In the genomic region with DNA sequence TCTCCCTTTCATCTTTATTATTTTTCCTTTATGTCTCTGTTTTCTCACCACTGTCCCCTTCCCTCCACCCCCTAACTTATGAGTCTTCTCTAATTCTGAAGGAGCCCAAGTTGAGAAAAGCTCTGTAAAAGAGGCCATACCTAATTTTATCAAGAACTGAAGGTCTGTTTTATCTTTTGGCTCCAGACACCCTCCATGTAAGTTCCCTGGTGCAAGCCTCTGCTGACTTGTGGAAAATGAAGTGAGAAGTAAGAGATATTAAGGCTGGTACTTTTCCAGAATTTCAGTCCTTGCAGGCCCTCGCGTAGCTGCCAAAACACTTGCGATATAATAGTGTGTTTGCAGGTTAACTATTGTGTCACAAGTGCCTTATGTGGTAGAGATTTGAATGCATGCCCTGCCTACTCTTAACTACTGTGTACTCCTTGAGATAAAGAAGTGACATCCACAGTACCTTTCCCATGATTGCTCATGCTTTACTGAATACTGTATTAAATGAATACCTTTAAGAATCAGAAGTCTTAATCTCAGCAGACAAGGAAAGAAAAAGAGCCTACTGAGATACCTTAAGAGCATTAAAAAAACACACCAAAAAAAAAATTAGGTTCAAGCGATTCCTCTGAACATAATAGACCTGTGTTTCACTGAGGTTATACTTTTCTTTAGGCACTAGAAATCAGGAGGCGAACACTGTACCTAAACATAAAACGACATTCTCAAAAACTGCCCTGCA, we compare ENCODE assay signal across 13 cellular contexts.
DNase-seq lines count a peak whose midpoint lies in the region; ATAC-seq and TF ChIP-seq lines count a peak whose summit lies in the region.
"Had no signal": no experiment of that assay in that cellular context is flagged by ENCODE, and none has a peak within 500 bp of the region (broad histone marks: within the 10 kb centered on the region; RNA-seq: fewer than 3 reads in every experiment).

No MANE protein-coding gene starts in this region.

- DNase-seq in GM12864 (ENCODE audit: low read depth): no peak
- DNase-seq in NB4 (ENCODE audit: low read depth): no peak
- DNase-seq in dorsolateral prefrontal cortex: no peak
- no peak for DNase-seq in neural progenitor cell (ENCODE audit: low spot score)
- no peak for DNase-seq in HuH-7 (ENCODE audit: low spot score)
- DNase-seq in NCI-H2227 treated with DMSO at 0.1 percent for 48 hours (lab: John Stamatoyannopoulos, UW): no peak
- DNase-seq: adrenal gland; GF-D8; stimulated activated CD4-positive, alpha-beta T cell treated with anti-CD3 and anti-CD28 coated beads, Interleukin-4, amount 100 ng/mL, for 4 hours; upper lobe of left lung; WERI-Rb-1 had no signal

- TF ChIP-seq CTCF in GM12864 (IDR thresholded peaks at IDR 0.05; ENCODE audit: low read depth, low read length, missing control alignments) (no peak), NB4 (IDR thresholded peaks at IDR 0.05; ENCODE audit: low read depth, low read length) (no peak), dorsolateral prefrontal cortex (IDR thresholded peaks at IDR 0.05 in 54 of 56, conservative IDR thresholded peaks at IDR 0.05 in 2 of 56; ENCODE audit: low read depth in 1 of 56, partially characterized antibody in 56 of 56) (no peak), neural progenitor cell (IDR thresholded peaks at IDR 0.05) (no peak)

- H3K9me3 ChIP-seq in neural progenitor cell (ENCODE audit: low read depth): no peaks in the 10 kb centered on the region
- H3K9me3 ChIP-seq: adrenal gland, upper lobe of left lung had no signal

- H3K9ac ChIP-seq in neural progenitor cell: no peak overlapping the region

- peaks cover 4% of the 10 kb centered on the region for H3K9me3 Mint-ChIP-seq in neural progenitor cell

- H3K4me3 ChIP-seq in GM12864 (ENCODE audit: low read depth, low read length) (peak overlapping the region; percentile 57), NB4 (ENCODE audit: low read depth, low read length) (peak overlapping the region; percentile 72), dorsolateral prefrontal cortex (peak overlapping the region in 37 of 59 donors; percentile 0 to 64 (median 45)), neural progenitor cell (peak overlapping the region; percentile 72)

- peaks cover 10% of the 10 kb centered on the region for H3K27me3 Mint-ChIP-seq in neural progenitor cell (ENCODE audit: insufficient read depth, low read depth)

- H3K4me1 Mint-ChIP-seq in neural progenitor cell: peaks cover 9% of the 10 kb centered on the region

- no peak overlapping the region for H3K27ac Mint-ChIP-seq in neural progenitor cell

- H3K4me2 ChIP-seq in neural progenitor cell: peak overlapping the region; percentile 86

- H3K79me2 ChIP-seq in neural progenitor cell (ENCODE audit: low read depth): no peaks in the 10 kb centered on the region

- H3K27ac ChIP-seq in dorsolateral prefrontal cortex: no peak overlapping the region
- H3K27ac ChIP-seq in neural progenitor cell: no peak overlapping the region
- H3K27ac ChIP-seq: adrenal gland, upper lobe of left lung, WERI-Rb-1 had no signal

- H2AFZ ChIP-seq in neural progenitor cell (replicated peaks): peak overlapping the region; percentile 93

- ATAC-seq in HG03159 (IDR thresholded peaks at IDR 0.05; ENCODE audit: unreplicated experiment) (no peak), HG03521 (IDR thresholded peaks at IDR 0.05; ENCODE audit: unreplicated experiment) (no peak)

- no peaks in the 10 kb centered on the region for H3K4me1 ChIP-seq in neural progenitor cell

- no peaks in the 10 kb centered on the region for H4K20me1 ChIP-seq in neural progenitor cell (ENCODE audit: low read depth)

- no peaks in the 10 kb centered on the region for H3K36me3 Mint-ChIP-seq in neural progenitor cell

- H3F3A ChIP-seq in neural progenitor cell (ENCODE audit: low read depth): peaks cover 12% of the 10 kb centered on the region

- H3K27me3 ChIP-seq in dorsolateral prefrontal cortex (peaks cover 0 to 99% (median 60%) of the 10 kb centered on the region in 45 donors), neural progenitor cell (peaks cover 31% of the 10 kb centered on the region)

- peak overlapping the region; percentile 98 for H3K4me3 Mint-ChIP-seq in neural progenitor cell

- no peak for TF ChIP-seq POLR2A in NB4 (IDR thresholded peaks at IDR 0.05; ENCODE audit: extremely low read depth, insufficient read length)

- intact Hi-C loops in dorsolateral prefrontal cortex (cut with DNase I): no loop called here

- H3K36me3 ChIP-seq in neural progenitor cell: no peaks in the 10 kb centered on the region
- H3K36me3 ChIP-seq: adrenal gland, upper lobe of left lung, WERI-Rb-1 had no signal
